ENCODE assay signal across 11 cellular contexts in the genomic region with DNA sequence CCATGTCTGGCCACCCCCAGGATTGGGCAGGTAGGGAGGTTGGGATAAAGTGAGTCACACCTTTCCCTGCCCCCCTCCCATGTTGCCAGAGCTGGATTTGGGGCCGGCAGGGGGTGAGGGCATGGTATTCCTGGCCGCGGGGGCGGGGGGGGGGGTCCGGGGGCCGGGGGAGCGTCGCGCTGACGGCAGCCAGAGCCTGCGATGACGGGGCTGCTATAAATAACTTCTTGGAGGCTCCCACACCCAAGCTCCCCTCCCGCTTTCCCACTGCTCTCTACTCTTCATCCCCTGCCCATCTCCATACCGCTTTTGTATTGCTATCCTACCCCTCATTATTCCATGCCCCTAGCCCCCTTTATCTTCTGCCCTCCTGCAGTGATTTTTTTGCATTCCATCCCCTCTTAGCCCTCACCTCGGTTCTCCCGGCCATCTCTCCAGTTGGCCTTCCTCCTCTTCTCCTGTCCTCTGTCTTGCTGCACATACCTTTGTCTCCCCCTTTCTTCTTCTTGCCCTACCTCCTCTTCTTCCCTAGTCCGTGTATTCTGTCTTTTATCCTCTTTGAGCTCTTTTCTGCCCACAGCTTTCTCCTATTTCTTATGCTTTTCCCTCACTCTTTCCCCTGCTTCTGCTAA. TPM values are rescaled to one million over a fixed set of nuclear protein-coding genes. Genes with fewer than 3 reads are reported as not detected.
A peak's percentile ranks its signal among the peaks of the same experiment; 100 is the strongest.
DNase-seq lines count a peak whose midpoint lies in the region; ATAC-seq and TF ChIP-seq lines count a peak whose summit lies in the region.
"Had no signal": no experiment of that assay in that cellular context is flagged by ENCODE, and none has a peak within 500 bp of the region (broad histone marks: within the 10 kb centered on the region; RNA-seq: fewer than 3 reads in every experiment).

No MANE protein-coding gene starts in this region.

- 41 to 43% methylated on average over 11 to 15 of the region's 17 CpGs for WGBS in esophagus squamous epithelium, 2 donors

- H3K4me1 ChIP-seq in esophagus squamous epithelium: peaks cover 16 to 46% (median 30%) of the 10 kb centered on the region in 3 donors
- H3K4me1 ChIP-seq in uterus: peaks cover 3 to 16% of the 10 kb centered on the region in 2 donors

- peaks cover 6% of the 10 kb centered on the region for H3K36me3 Mint-ChIP-seq in activated naive CD8-positive, alpha-beta T cell
- H3K36me3 Mint-ChIP-seq in activated naive CD8-positive, alpha-beta T cell treated with anti-CD3 and anti-CD28 coated beads for 36 hours: peaks cover 7% of the 10 kb centered on the region
- H3K36me3 Mint-ChIP-seq in mesothelial cell of epicardium: peaks cover 29% of the 10 kb centered on the region

- no peak for DNase-seq in activated naive CD8-positive, alpha-beta T cell treated with anti-CD3 and anti-CD28 coated beads for 36 hours
- DNase-seq in esophagus squamous epithelium (lab: John Stamatoyannopoulos, UW) (no peak), mesothelial cell of epicardium (ENCODE audit: low spot score in 2 of 2, unreplicated experiment in 2 of 2) (no peak), uterus (peak; percentile 57 to 69), NCI-H1092 treated with DMSO at 0.1 percent for 48 hours (lab: John Stamatoyannopoulos, UW) (no peak), HuH-7.5 (ENCODE audit: low spot score) (no peak)
- DNase-seq: activated naive CD8-positive, alpha-beta T cell treated with anti-CD3 and anti-CD28 coated beads, Interleukin-2, amount 10 ng/mL, durations not matched to agents 7 days and 5 days; kidney; SHP77 had no signal

- no peaks in the 10 kb centered on the region for H3K9me3 ChIP-seq in esophagus squamous epithelium
- H3K9me3 ChIP-seq in uterus: no peaks in the 10 kb centered on the region

- peak overlapping the region; percentile 47 for H3K27ac Mint-ChIP-seq in activated naive CD8-positive, alpha-beta T cell
- H3K27ac Mint-ChIP-seq in activated naive CD8-positive, alpha-beta T cell treated with anti-CD3 and anti-CD28 coated beads for 36 hours: no peak overlapping the region
- H3K27ac Mint-ChIP-seq in mesothelial cell of epicardium: peak overlapping the region; percentile 30

- H3K4me3 ChIP-seq in esophagus squamous epithelium: no peak overlapping the region
- no peak overlapping the region for H3K4me3 ChIP-seq in uterus

- H3K27ac ChIP-seq in esophagus squamous epithelium (peak overlapping the region in 3 of 4 donors; percentile 16 to 69 (median 22)), uterus (peak overlapping the region; percentile 83 to 88)

- no peaks in the 10 kb centered on the region for H3K27me3 Mint-ChIP-seq in activated naive CD8-positive, alpha-beta T cell
- H3K27me3 Mint-ChIP-seq in activated naive CD8-positive, alpha-beta T cell treated with anti-CD3 and anti-CD28 coated beads for 36 hours: no peaks in the 10 kb centered on the region
- H3K27me3 Mint-ChIP-seq in mesothelial cell of epicardium (ENCODE audit: low read depth): no peaks in the 10 kb centered on the region
- H3K27me3 Mint-ChIP-seq: activated naive CD8-positive, alpha-beta T cell treated with anti-CD3 and anti-CD28 coated beads, Interleukin-2, amount 10 ng/mL, durations not matched to agents 7 days and 5 days had no signal

- TF ChIP-seq CTCF in esophagus squamous epithelium (IDR thresholded peaks at IDR 0.05): no peak
- no peak for TF ChIP-seq CTCF in mesothelial cell of epicardium (IDR thresholded peaks at IDR 0.05; ENCODE audit: unreplicated experiment)
- TF ChIP-seq CTCF in uterus (IDR thresholded peaks at IDR 0.05): no peak

- no peak for TF ChIP-seq POLR2A in esophagus squamous epithelium (IDR thresholded peaks at IDR 0.05)
- no peak for TF ChIP-seq POLR2A in uterus (IDR thresholded peaks at IDR 0.05)

- H3K27me3 ChIP-seq in esophagus squamous epithelium (no peaks in the 10 kb centered on the region), uterus (no peaks in the 10 kb centered on the region)

- peaks cover 16 to 48% (median 19%) of the 10 kb centered on the region in 3 donors for H3K36me3 ChIP-seq in esophagus squamous epithelium
- no peaks in the 10 kb centered on the region for H3K36me3 ChIP-seq in uterus

- intact Hi-C loops in esophagus squamous epithelium (cut with DNase I): no loop called here
- intact Hi-C loops in uterus (cut with DNase I; ENCODE audit: low total_unique reads): no loop called here

- no peaks in the 10 kb centered on the region for H3K9me3 Mint-ChIP-seq in activated naive CD8-positive, alpha-beta T cell (ENCODE audit: low read depth)
- H3K9me3 Mint-ChIP-seq in activated naive CD8-positive, alpha-beta T cell treated with anti-CD3 and anti-CD28 coated beads for 36 hours: no peaks in the 10 kb centered on the region
- no peaks in the 10 kb centered on the region for H3K9me3 Mint-ChIP-seq in mesothelial cell of epicardium
- H3K9me3 Mint-ChIP-seq: activated naive CD8-positive, alpha-beta T cell treated with anti-CD3 and anti-CD28 coated beads, Interleukin-2, amount 10 ng/mL, durations not matched to agents 7 days and 5 days had no signal

- H3K4me3 Mint-ChIP-seq in activated naive CD8-positive, alpha-beta T cell: no peak overlapping the region
- no peak overlapping the region for H3K4me3 Mint-ChIP-seq in activated naive CD8-positive, alpha-beta T cell treated with anti-CD3 and anti-CD28 coated beads for 36 hours
- peak overlapping the region; percentile 7 for H3K4me3 Mint-ChIP-seq in mesothelial cell of epicardium

- ATAC-seq in HG02938 (IDR thresholded peaks at IDR 0.05; ENCODE audit: unreplicated experiment): no peak

- H3K4me1 Mint-ChIP-seq in activated naive CD8-positive, alpha-beta T cell (ENCODE audit: low read depth): peaks cover 48% of the 10 kb centered on the region
- H3K4me1 Mint-ChIP-seq in activated naive CD8-positive, alpha-beta T cell treated with anti-CD3 and anti-CD28 coated beads for 36 hours: peaks cover 41% of the 10 kb centered on the region
- H3K4me1 Mint-ChIP-seq in mesothelial cell of epicardium: peaks cover 48% of the 10 kb centered on the region

RNA-seq across cellular contexts. Expression of gene SYNGAP1, which starts 13.8 kb away (rescaled TPM):
- 10 to 100 TPM; 26.4 to 29.3 TPM for total RNA-seq in activated naive CD8-positive, alpha-beta T cell treated with anti-CD3 and anti-CD28 coated beads for 36 hours
- total RNA-seq in esophagus squamous epithelium (1 to 10 TPM; 3.3 to 8.6 (median 4.1) TPM), mesothelial cell of epicardium (57.7 to 66.1 TPM (median 65.1 TPM) in 3 replicates), uterus (10 to 100 TPM; 11.5 to 67.6 (median 14.4) TPM)

RNA-seq across cellular contexts. Expression of gene CUTA, which starts 15.8 kb away (rescaled TPM):
- total RNA-seq in activated naive CD8-positive, alpha-beta T cell treated with anti-CD3 and anti-CD28 coated beads for 36 hours: 100 to 1,000 TPM; 125 to 126 TPM
- total RNA-seq in esophagus squamous epithelium (10 to 100 TPM; 46.0 to 93.1 (median 69.4) TPM), mesothelial cell of epicardium (238 to 239 TPM (median 239 TPM) in 3 replicates), uterus (100 to 1,000 TPM in 1 of 4 donors, 10 to 100 TPM in 3; 10.8 to 135 (median 72.7) TPM)

RNA-seq across cellular contexts. Expression of gene ZBTB9, which starts 20.7 kb away (rescaled TPM):
- total RNA-seq in activated naive CD8-positive, alpha-beta T cell treated with anti-CD3 and anti-CD28 coated beads for 36 hours: 10 to 100 TPM; 11.3 to 11.7 TPM
- 1 to 10 TPM; 2.8 to 4.8 (median 3.3) TPM for total RNA-seq in esophagus squamous epithelium
- 9.6 to 10.2 TPM (median 10.0 TPM) in 3 replicates for total RNA-seq in mesothelial cell of epicardium
- total RNA-seq in uterus: 10 to 100 TPM in 1 of 4 donors, 1 to 10 TPM in 1, under 1 TPM in 2; under 0.01 to 12.0 (median 4.7) TPM

RNA-seq across cellular contexts. Expression of gene PHF1, which starts 22.9 kb away (rescaled TPM):
- 10 to 100 TPM; 23.5 to 26.0 TPM for total RNA-seq in activated naive CD8-positive, alpha-beta T cell treated with anti-CD3 and anti-CD28 coated beads for 36 hours
- total RNA-seq in esophagus squamous epithelium (10 to 100 TPM in 3 of 4 donors, 1 to 10 TPM in 1; 8.1 to 48.6 (median 17.3) TPM), mesothelial cell of epicardium (61.0 to 63.6 TPM (median 63.0 TPM) in 3 replicates), uterus (100 to 1,000 TPM in 1 of 4 donors, 10 to 100 TPM in 3; 10.5 to 147 (median 35.3) TPM)

RNA-seq across cellular contexts. Expression of gene KIFC1, which starts 42.1 kb away (rescaled TPM):
- 10 to 100 TPM; 74.1 to 76.9 TPM for total RNA-seq in activated naive CD8-positive, alpha-beta T cell treated with anti-CD3 and anti-CD28 coated beads for 36 hours
- total RNA-seq in esophagus squamous epithelium (10 to 100 TPM in 2 of 4 donors, 1 to 10 TPM in 2; 9.6 to 38.9 (median 11.2) TPM), mesothelial cell of epicardium (30.1 to 31.3 TPM (median 30.3 TPM) in 3 replicates), uterus (10 to 100 TPM in 1 of 4 donors, 1 to 10 TPM in 1, not detected in 2; 1.8 to 20.0 TPM)

Comparison
In these comparisons a context has a peak if more than half of its experiments do, and no peak if none do; other contexts are left out.
1. DNase-seq: peak in uterus (2 of 2); none in activated naive CD8-positive, alpha-beta T cell treated with anti-CD3 and anti-CD28 coated beads for 36 hours (single experiment), esophagus squamous epithelium (single experiment), mesothelial cell of epicardium (0 of 2), NCI-H1092 treated with DMSO at 0.1 percent for 48 hours (single experiment) and HuH-7.5 (single experiment).